Comparison of ENCODE assay signal across 8 cellular contexts in genomic region chr2:31170071-31170698, GRCh38. TPM values are rescaled to one million over a fixed set of nuclear protein-coding genes. Genes with fewer than 3 reads are reported as not detected.
A peak's percentile ranks its signal among the peaks of the same experiment; 100 is the strongest.
DNase-seq lines count a peak whose midpoint lies in the region; FAIRE-seq and TF ChIP-seq lines count a peak whose summit lies in the region.

No MANE protein-coding gene starts in this region.

- H3K4me3 Mint-ChIP-seq in HFFc6: no peak overlapping the region

- no peaks in the 10 kb centered on the region for H3K9me3 Mint-ChIP-seq in HFFc6

- DNase-seq in GDM1 (lab: John Stamatoyannopoulos, UW) (peak; percentile 46), HFFc6 (peak; percentile 64), NCI-H1436 (lab: John Stamatoyannopoulos, UW) (peak; percentile 41), bronchial epithelial cell (ENCODE audit: low read depth) (peak; percentile 66), mesenteric fat pad (ENCODE audit: low spot score) (no peak)
- DNase-seq in stimulated activated CD4-positive, alpha-beta T cell treated with anti-CD3 and anti-CD28 coated beads, Interleukin-15, amount 100 ng/mL, for 48 hours (ENCODE audit: low read depth in 2 of 2): peak; percentile 11 to 43

- no peak overlapping the region for H3K4me3 ChIP-seq in bronchial epithelial cell (ENCODE audit: low read depth, low read length)

- H3K27ac Mint-ChIP-seq in HFFc6: no peak overlapping the region

- peaks cover 3% of the 10 kb centered on the region for H3K27me3 ChIP-seq in bronchial epithelial cell (ENCODE audit: control insufficient read depth, insufficient read depth, low read length)

- H3K4me1 Mint-ChIP-seq in HFFc6 (ENCODE audit: low read depth): no peaks in the 10 kb centered on the region

- peaks cover 17% of the 10 kb centered on the region for H3K27me3 Mint-ChIP-seq in HFFc6 (ENCODE audit: insufficient read depth)

- H3K36me3 Mint-ChIP-seq in HFFc6 (ENCODE audit: low read depth): no peaks in the 10 kb centered on the region

- H3K36me3 ChIP-seq in bronchial epithelial cell (ENCODE audit: control insufficient read depth, insufficient read depth, low read length): no peaks in the 10 kb centered on the region

- TF ChIP-seq CTCF in HFFc6 (IDR thresholded peaks at IDR 0.05): peak; percentile 94
- TF ChIP-seq CTCF in bronchial epithelial cell (IDR thresholded peaks at IDR 0.05; ENCODE audit: insufficient read depth, low read length, severe bottlenecking): peak; percentile 96

- FAIRE-seq in TTC549 (lab: Jason Lieb, UNC) (peak; percentile 3), bronchial epithelial cell (lab: Jason Lieb, UNC) (peak; percentile 50), islet of Langerhans (lab: Jason Lieb, UNC) (peak; percentile 84)

RNA-seq across cellular contexts. Expression of gene GALNT14, which starts 31.9 kb away (rescaled TPM):
- total RNA-seq in HFFc6 (2021; fragmentation: NEBNext Ultra II Directional; extraction: Animal tissue kit (Norgen Biotek cat#: 25700)): 1 to 10 TPM in 1 of 6 experiments, under 1 TPM in 4, not detected in 1; 0.11 to 1.0 (median 0.25) TPM
- 9.2 and 12.4 TPM in 2 replicates for total RNA-seq in bronchial epithelial cell
- 3.4 TPM for total RNA-seq in mesenteric fat pad

RNA-seq across cellular contexts. Expression of gene CAPN14, which starts 47.1 kb away (rescaled TPM):
- under 1 TPM; 0.06 to 0.14 (median 0.07) TPM for total RNA-seq in HFFc6 (2021; fragmentation: NEBNext Ultra II Directional; extraction: Animal tissue kit (Norgen Biotek cat#: 25700))
- total RNA-seq in bronchial epithelial cell (10.3 and 35.1 TPM in 2 replicates), mesenteric fat pad (0.10 TPM)
